ENCODE assay signal across 20 cellular contexts in the genomic region with DNA sequence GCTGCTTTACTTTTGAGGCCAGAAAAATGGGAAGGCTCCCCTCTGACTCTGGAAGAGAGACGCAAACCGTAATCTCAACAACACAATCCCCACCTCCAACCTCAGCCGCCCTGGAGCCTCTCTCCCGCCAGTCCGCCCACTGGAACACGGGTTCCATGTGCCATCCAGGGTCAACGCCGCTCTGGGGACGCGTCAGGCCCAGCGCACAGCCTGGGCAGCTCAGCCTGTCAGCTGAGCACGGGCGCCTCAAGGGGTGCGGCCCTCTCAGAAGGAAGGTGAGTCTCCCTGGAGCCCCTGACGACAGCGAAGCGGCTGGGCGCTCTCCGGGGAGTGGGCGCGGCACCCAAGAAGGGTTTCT. TPM values are rescaled to one million over a fixed set of nuclear protein-coding genes. Genes with fewer than 3 reads are reported as not detected.
DNase-seq lines count a peak whose midpoint lies in the region; ATAC-seq and TF ChIP-seq lines count a peak whose summit lies in the region.
"Had no signal": no experiment of that assay in that cellular context is flagged by ENCODE, and none has a peak within 500 bp of the region (broad histone marks: within the 10 kb centered on the region; RNA-seq: fewer than 3 reads in every experiment).

No MANE protein-coding gene starts in this region.

- no peaks in the 10 kb centered on the region for H3K79me1 ChIP-seq in H9 (ENCODE audit: insufficient read depth, low read depth, low read length, poor library complexity, severe bottlenecking)

- no peak overlapping the region for H3K56ac ChIP-seq in H9 (ENCODE audit: insufficient read length, low read depth, low read length)

- peaks cover 29 to 44% of the 10 kb centered on the region in 2 experiments for H3K4me1 Mint-ChIP-seq in H9

- H4K91ac ChIP-seq in H9 (ENCODE audit: insufficient read length, low read depth, low read length) = no peak overlapping the region

- H2BK12ac ChIP-seq in H9 (ENCODE audit: insufficient read length, low read depth, low read length) = no peak overlapping the region

- H3K4ac ChIP-seq in H9 (ENCODE audit: low read depth, low read length) = no peak overlapping the region

- no peak overlapping the region for H3K27ac Mint-ChIP-seq in H9

- H2BK15ac ChIP-seq in H9 (ENCODE audit: low read depth, low read length) = no peak overlapping the region

- H3K18ac ChIP-seq in H9 (ENCODE audit: insufficient read length, low read depth, low read length) = no peak overlapping the region

- H3K9ac ChIP-seq in H9 (ENCODE audit: extremely low read depth, insufficient read length, low read length) (no peak overlapping the region), neural cell (ENCODE audit: low read length) (no peak overlapping the region), mammary epithelial cell (ENCODE audit: insufficient read depth, low read length) (no peak overlapping the region)

- TF ChIP-seq CTCF in BE2C (IDR thresholded peaks at IDR 0.05; ENCODE audit: low read depth, low read length) = no peak
- no peak for TF ChIP-seq CTCF in H9 (conservative IDR thresholded peaks at IDR 0.05)
- no peak for TF ChIP-seq CTCF in coronary artery (IDR thresholded peaks at IDR 0.05)
- TF ChIP-seq CTCF in neural cell (IDR thresholded peaks at IDR 0.05; ENCODE audit: poor library complexity, severe bottlenecking) = no peak
- TF ChIP-seq CTCF in mammary epithelial cell (conservative IDR thresholded peaks at IDR 0.05 in 1 of 2, IDR thresholded peaks at IDR 0.05 in 1 of 2; ENCODE audit: extremely low read depth in 1 of 2, insufficient read depth in 1 of 2, low read depth in 1 of 2, low read length in 2 of 2) = no peak

- CTCF ChIA-PET in mammary epithelial cell (lab: Charles Lee; ENCODE audit: low non-redundant PET) = no interaction called here

- no peak for ATAC-seq in GM18511 (IDR thresholded peaks at IDR 0.05; ENCODE audit: unreplicated experiment)
- ATAC-seq: lower lobe of right lung; naive thymus-derived CD8-positive, alpha-beta T cell; right cardiac atrium had no signal

- peaks cover 99% of the 10 kb centered on the region for H3K27me3 Mint-ChIP-seq in H9 (ENCODE audit: low read depth)

- H3K79me2 ChIP-seq in H9 (ENCODE audit: insufficient read depth, low read length) (no peaks in the 10 kb centered on the region), neural cell (replicated peaks; ENCODE audit: insufficient read depth, low read length) (no peaks in the 10 kb centered on the region), mammary epithelial cell (ENCODE audit: insufficient read depth, low read length) (no peaks in the 10 kb centered on the region)

- no peaks in the 10 kb centered on the region for H3K9me2 ChIP-seq in neural cell (ENCODE audit: insufficient read depth, low read length)

- H2BK5ac ChIP-seq in H9 (ENCODE audit: insufficient read length, low read length) = no peak overlapping the region

- H3K36me3 Mint-ChIP-seq in H9 (ENCODE audit: insufficient read depth in 1 of 3, low read depth in 3 of 3) = no peaks in the 10 kb centered on the region; a peak in 1 of 7 replicates

- WGBS in H9 (ENCODE audit: extremely low coverage, insufficient read length, low lambda C conversion rate) = no CpG with 5 or more reads among the region's 21 CpGs
- WGBS in mammary epithelial cell (ENCODE audit: low coverage, missing lambda C conversion rate) = 10% methylated on average over 17 of the region's 21 CpGs

- no peak overlapping the region for H2BK20ac ChIP-seq in H9 (ENCODE audit: low read depth, low read length, poor library complexity, severe bottlenecking)

- in situ Hi-C loops in mammary epithelial cell (cut with MboI; ENCODE audit: low sequenced_read_pairs in 2 of 2) = no loop called here

- H3K27ac ChIP-seq in H9 (ENCODE audit: insufficient read length, low read depth, low read length) = no peak overlapping the region
- no peak overlapping the region for H3K27ac ChIP-seq in coronary artery
- H3K27ac ChIP-seq in neural cell (ENCODE audit: low read length) = no peak overlapping the region
- no peak overlapping the region for H3K27ac ChIP-seq in mammary epithelial cell (ENCODE audit: insufficient read depth, low read depth, low read length)
- H3K27ac ChIP-seq: lower lobe of right lung had no signal

- no peak for TF ChIP-seq RAD21 in neural cell (conservative IDR thresholded peaks at IDR 0.05)

- H3K4me3 Mint-ChIP-seq in H9 = peak overlapping the region; percentile 58 to 81

- TF ChIP-seq EP300 in neural cell (conservative IDR thresholded peaks at IDR 0.05; ENCODE audit: poor library complexity, severe bottlenecking) = no peak

- no peak overlapping the region for H3K14ac ChIP-seq in H9 (ENCODE audit: insufficient read depth, low read length)

- peaks cover 2 to 12% of the 10 kb centered on the region in 2 experiments; a peak in 4 of 5 replicates for H3K9me3 Mint-ChIP-seq in H9

- H3K23ac ChIP-seq in H9 (ENCODE audit: insufficient read length, low read depth, low read length) = no peak overlapping the region

- DNase-seq in BE2C = no peak
- DNase-seq in H9 = peak; percentile 53
- DNase-seq in coronary artery (ENCODE audit: low spot score) = peak; percentile 41
- no peak for DNase-seq in dedifferentiated amniotic fluid mesenchymal stem cell (ENCODE audit: extremely low spot score)
- no peak for DNase-seq in mammary epithelial cell
- DNase-seq in posterior cingulate gyrus = no peak
- DNase-seq: activated CD4-positive, alpha-beta T cell treated with anti-CD3 and anti-CD28 coated beads, Interleukin-2, amount 50 U/mL, for 4 hours; central memory CD4-positive, alpha-beta T cell; GOT3; Kasumi-1; lower lobe of right lung; NCI-H1436; NCI-H510A treated with DMSO at 0.1 percent for 48 hours; right cardiac atrium had no signal

- dilution Hi-C loops in mammary epithelial cell (cut with HindIII; ENCODE audit: low sequenced_read_pairs) = no loop called here

- H3K36me3 ChIP-seq in BE2C (no peaks in the 10 kb centered on the region), neural cell (ENCODE audit: insufficient read depth, low read length) (no peaks in the 10 kb centered on the region), mammary epithelial cell (ENCODE audit: insufficient read depth, low read length) (no peaks in the 10 kb centered on the region)
- H3K36me3 ChIP-seq: lower lobe of right lung had no signal

- H4K5ac ChIP-seq in H9 (ENCODE audit: insufficient read length, low read depth, low read length) = no peak overlapping the region

- intact Hi-C loops in mammary epithelial cell (cut with micrococcal nuclease) = loop anchor here (10.0 kb wide), 1 partner anchor 214 kb away; a partner anchor contains a TSS
- intact Hi-C loops in posterior cingulate gyrus (cut with DNase I) = no loop called here

- peaks cover 25% of the 10 kb centered on the region for H3K23me2 ChIP-seq in H9 (ENCODE audit: insufficient read length, low read depth, low read length, poor library complexity, severe bottlenecking)

- H2AK5ac ChIP-seq in H9 (ENCODE audit: insufficient read length, low read length) = no peak overlapping the region

- H3K4me1 ChIP-seq in BE2C = peaks cover 15% of the 10 kb centered on the region
- no peaks in the 10 kb centered on the region; the same call in 1 of the 2 replicates for H3K4me1 ChIP-seq in H9 (ENCODE audit: insufficient read depth, low read length)
- peaks cover 13% of the 10 kb centered on the region for H3K4me1 ChIP-seq in mammary epithelial cell (ENCODE audit: insufficient read depth, low read length)

- H4K20me1 ChIP-seq in H9 (ENCODE audit: control insufficient read depth, insufficient read depth, insufficient read length) (peaks cover 2% of the 10 kb centered on the region), neural cell (ENCODE audit: insufficient read depth) (no peaks in the 10 kb centered on the region), mammary epithelial cell (ENCODE audit: insufficient read depth, low read length) (peaks cover 9% of the 10 kb centered on the region)

- H3T11ph ChIP-seq in H9 (ENCODE audit: low read length) = no peak overlapping the region

- no peak overlapping the region for H4K8ac ChIP-seq in H9 (replicated peaks; ENCODE audit: insufficient read length, low read depth, low read length)

- no peaks in the 10 kb centered on the region for H3F3A ChIP-seq in neural cell (ENCODE audit: insufficient read depth, low read length, poor library complexity, severe bottlenecking)

- BruUV-seq in mammary epithelial cell (replicated peaks; lab: Mats Ljungman, UMichigan) = no TSS peak

- H3K27me3 ChIP-seq in BE2C (peaks cover 6% of the 10 kb centered on the region; the same call in 1 of the 2 replicates), H9 (ENCODE audit: insufficient read depth, low read length) (peaks cover 66% of the 10 kb centered on the region), neural cell (ENCODE audit: insufficient read depth, low read depth, low read length) (peaks cover 100% of the 10 kb centered on the region), mammary epithelial cell (ENCODE audit: insufficient read depth, low read length) (peaks cover 57% of the 10 kb centered on the region)

- H3K4me3 ChIP-seq in BE2C (ENCODE audit: low read depth, low read length) (peak overlapping the region; percentile 61), coronary artery (no peak overlapping the region), neural cell (ENCODE audit: low read length) (peak overlapping the region; percentile 65), mammary epithelial cell (replicated peaks in 1 of 3; ENCODE audit: insufficient read depth in 1 of 3, low read depth in 2 of 3, low read length in 3 of 3) (no peak overlapping the region)
- H3K4me3 ChIP-seq: lower lobe of right lung had no signal

- no peak overlapping the region for H2AFZ ChIP-seq in H9 (ENCODE audit: low read length)
- no peak overlapping the region for H2AFZ ChIP-seq in neural cell (ENCODE audit: low read depth, low read length)
- no peak overlapping the region for H2AFZ ChIP-seq in mammary epithelial cell (ENCODE audit: low read depth, low read length)

- H3K4me2 ChIP-seq in H9 (ENCODE audit: insufficient read depth, insufficient read length, low read length) = peak overlapping the region; percentile 36
- H3K4me2 ChIP-seq in neural cell (ENCODE audit: low read length) = no peak overlapping the region
- H3K4me2 ChIP-seq in mammary epithelial cell (ENCODE audit: insufficient read depth, low read depth, low read length) = no peak overlapping the region

- H3K9me3 ChIP-seq in BE2C (no peaks in the 10 kb centered on the region), H9 (ENCODE audit: control insufficient read depth, low read depth, low read length) (no peaks in the 10 kb centered on the region), neural cell (ENCODE audit: low read length) (no peaks in the 10 kb centered on the region), mammary epithelial cell (replicated peaks; ENCODE audit: insufficient read depth, low read length) (no peaks in the 10 kb centered on the region)
- H3K9me3 ChIP-seq: lower lobe of right lung had no signal

- H2BK120ac ChIP-seq in H9 (ENCODE audit: low read depth, low read length, poor library complexity, severe bottlenecking) = no peak overlapping the region

RNA-seq across cellular contexts. Expression of a gene that starts 1.2 kb away (rescaled TPM):
- polyA plus RNA-seq in BE2C (2012; ENCODE audit: insufficient read depth, insufficient read length, low read depth) = 16.5 TPM
- total RNA-seq in H9 (2021) = not detected in 2 replicates
- polyA plus RNA-seq in neural cell = not detected in 2 replicates
- polyA minus RNA-seq in neural cell = not detected in 2 replicates
- total RNA-seq in mammary epithelial cell = not detected
- polyA plus RNA-seq in mammary epithelial cell = not detected
- polyA minus RNA-seq in mammary epithelial cell = not detected
- total RNA-seq: Caco-2; lower lobe of right lung; naive thymus-derived CD8-positive, alpha-beta T cell; subcutaneous adipose tissue had no signal
- polyA plus RNA-seq: naive thymus-derived CD8-positive, alpha-beta T cell had no signal

RNA-seq across cellular contexts. Expression of a gene that starts 4.9 kb away (rescaled TPM):
- polyA plus RNA-seq in BE2C (2012; ENCODE audit: insufficient read depth, insufficient read length, low read depth) = 0.62 TPM
- total RNA-seq in H9 (2021) (not detected in 2 replicates), mammary epithelial cell (not detected)
- polyA plus RNA-seq in neural cell (not detected in 2 replicates), mammary epithelial cell (not detected)
- polyA minus RNA-seq in neural cell (not detected in 2 replicates), mammary epithelial cell (not detected)
- total RNA-seq: fibroblast of villous mesenchyme; lower lobe of right lung; naive thymus-derived CD8-positive, alpha-beta T cell; right cardiac atrium; subcutaneous adipose tissue had no signal
- polyA plus RNA-seq: naive thymus-derived CD8-positive, alpha-beta T cell; right cardiac atrium had no signal

Comparison
In these comparisons a context has a peak if more than half of its experiments do, and no peak if none do; other contexts are left out.
1. DNase-seq: peak in H9 (single experiment) and coronary artery (single experiment); none in BE2C (single experiment), dedifferentiated amniotic fluid mesenchymal stem cell (single experiment), mammary epithelial cell (single experiment) and posterior cingulate gyrus (0 of 10).
2. H3K4me3 ChIP-seq: peak in BE2C (single experiment) and neural cell (single experiment); none in coronary artery (single experiment) and mammary epithelial cell (0 of 3).